ENCODE assay signal across 1 cellular context in the genomic region with DNA sequence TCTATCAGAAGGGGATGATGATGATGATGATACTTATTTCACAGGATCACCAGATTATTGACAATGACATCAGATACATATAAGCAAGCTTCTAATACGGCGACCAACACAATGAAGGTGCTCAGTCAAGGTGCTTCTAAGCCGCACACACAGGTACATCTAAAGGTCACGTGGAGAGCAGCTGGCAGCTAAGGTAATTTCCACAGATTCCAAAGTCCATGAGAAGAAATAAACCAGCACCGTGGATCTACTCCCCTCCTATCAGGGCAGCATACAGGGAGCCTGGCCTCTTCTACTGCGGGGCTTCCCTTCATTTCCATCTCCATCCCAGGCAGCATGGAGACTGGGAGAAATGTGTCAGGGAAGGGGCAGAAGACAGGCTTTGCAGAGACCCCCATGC.
TF ChIP-seq lines count a peak whose summit lies in the region.

No MANE protein-coding gene starts in this region.

TF ChIP-seq in HepG2, 621 proteins besides CTCF, POLR2A, EP300 and RAD21:
- TF ChIP-seq ZNF75D (CRISPR knock-in tag; IDR thresholded peaks at IDR 0.05; ENCODE audit: borderline replicate concordance) (no peak), HNF4A (CRISPR knock-in tag; IDR thresholded peaks at IDR 0.05) (0 out of 2 replicates have a peak, but pooled peaks have one; percentile 15)
